11 cellular contexts compared by ENCODE assay signal in the genomic region with DNA sequence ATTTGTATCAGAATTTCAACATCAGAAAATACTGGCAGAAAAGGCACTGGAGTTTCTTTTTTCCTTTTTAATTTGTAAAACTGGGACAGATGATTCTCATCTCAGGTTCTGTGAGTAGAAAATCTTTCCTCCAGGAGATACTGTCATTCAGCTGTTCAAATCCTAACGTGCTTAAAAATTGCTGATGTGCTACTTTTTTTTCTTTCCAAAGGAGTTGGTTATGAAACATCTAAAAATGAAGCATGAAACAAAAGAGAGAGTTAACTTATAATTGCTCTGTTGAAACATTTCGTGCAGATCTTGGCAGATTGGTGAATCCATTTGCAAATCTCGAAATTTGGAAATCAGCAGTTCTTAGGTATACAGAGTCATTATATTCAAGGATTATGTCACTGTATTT.
"Had no signal": no experiment of that assay in that cellular context is flagged by ENCODE, and none has a peak within 500 bp of the region (broad histone marks: within the 10 kb centered on the region; RNA-seq: fewer than 3 reads in every experiment).

No MANE protein-coding gene starts in this region.

- H3K27ac Mint-ChIP-seq: GM23338, H9, HFFc6 had no signal

- H3K4me3 ChIP-seq: GM23248, GM23338, HAP-1 had no signal

- H3K4me2 ChIP-seq: GM23338 had no signal

- ATAC-seq: GM23338, HCT116 had no signal

- H3K4me3 Mint-ChIP-seq: GM23338, H9, HFFc6 had no signal

- H3K27ac ChIP-seq: GM23248 had no signal

- H3K9me3 Mint-ChIP-seq: GM23338, H9 had no signal

- DNase-seq: GM23248, GOT3, H7, H9, HCEC 1CT, HFFc6 had no signal

- H3K4me1 Mint-ChIP-seq: GM23338, H9 had no signal

- FAIRE-seq: H1, H54 had no signal

- H3K36me3 ChIP-seq: HAP-1 had no signal

- H3K9ac ChIP-seq: GM23248 had no signal

- H3K4me1 ChIP-seq: HAP-1 had no signal

- H2AFZ ChIP-seq: GM23248, GM23338 had no signal

- H3K9me3 ChIP-seq: HAP-1 had no signal
